ENCODE assay signal across 25 cellular contexts in genomic region chr15:74328331-74329056, GRCh38. TPM values are rescaled to one million over a fixed set of nuclear protein-coding genes. Genes with fewer than 3 reads are reported as not detected.
DNase-seq lines count a peak whose midpoint lies in the region; ATAC-seq lines count a peak whose summit lies in the region.
"Had no signal": no experiment of that assay in that cellular context is flagged by ENCODE, and none has a peak within 500 bp of the region (broad histone marks: within the 10 kb centered on the region; RNA-seq: fewer than 3 reads in every experiment).

No MANE protein-coding gene starts in this region.

- peaks cover 0 to 35% (median 0%) of the 10 kb centered on the region in 3 experiments for H3K27me3 ChIP-seq in neuronal stem cell (ENCODE audit: control insufficient read depth in 3 of 3, insufficient read depth in 3 of 3, low read depth in 1 of 3, low read length in 3 of 3)
- H3K27me3 ChIP-seq: colonic mucosa, upper lobe of right lung had no signal

- H3K27ac Mint-ChIP-seq in activated CD8-positive, alpha-beta memory T cell treated with anti-CD3 and anti-CD28 coated beads, Interleukin-2, amount 10 ng/mL, durations not matched to agents 7 days and 5 days: peak overlapping the region; percentile 70

- H3K27me3 Mint-ChIP-seq in activated CD8-positive, alpha-beta memory T cell treated with anti-CD3 and anti-CD28 coated beads, Interleukin-2, amount 10 ng/mL, durations not matched to agents 7 days and 5 days: peaks cover 2% of the 10 kb centered on the region

- H3K36me3 Mint-ChIP-seq in activated CD8-positive, alpha-beta memory T cell treated with anti-CD3 and anti-CD28 coated beads, Interleukin-2, amount 10 ng/mL, durations not matched to agents 7 days and 5 days: no peaks in the 10 kb centered on the region
- H3K36me3 Mint-ChIP-seq: brain had no signal

- H2BK12ac ChIP-seq in neuronal stem cell (ENCODE audit: low read length): peak overlapping the region; percentile 16

- H3K27ac ChIP-seq in neuronal stem cell (replicated peaks; ENCODE audit: low read length): no peak overlapping the region
- H3K27ac ChIP-seq: colonic mucosa, HL-60, upper lobe of right lung had no signal

- H4K91ac ChIP-seq in neuronal stem cell (ENCODE audit: low read depth, low read length, poor library complexity): no peak overlapping the region

- H3K4ac ChIP-seq in neuronal stem cell (ENCODE audit: low read length): no peak overlapping the region

- peak overlapping the region; percentile 63 for H3K9ac ChIP-seq in neuronal stem cell (ENCODE audit: low read depth, low read length, poor library complexity)

- H3K14ac ChIP-seq in neuronal stem cell (ENCODE audit: low read length): peak overlapping the region; percentile 97

- no peak overlapping the region for H2BK120ac ChIP-seq in neuronal stem cell (ENCODE audit: low read depth, low read length)

- peak overlapping the region; percentile 45 for H2BK5ac ChIP-seq in neuronal stem cell (ENCODE audit: low read length)

- no CpG with 5 or more reads among the region's 10 CpGs for WGBS in neuronal stem cell (ENCODE audit: extremely low coverage in 2 of 2, insufficient read length in 2 of 2, insufficient replicate concordance in 1 of 2), 2 donors

- H3K4me3 ChIP-seq in neuronal stem cell (ENCODE audit: low read length in 2 of 2): no peak overlapping the region
- H3K4me3 ChIP-seq: colonic mucosa, upper lobe of right lung had no signal

- H3K23ac ChIP-seq in neuronal stem cell (ENCODE audit: low read depth, low read length, poor library complexity): peak overlapping the region; percentile 75

- H3K9me3 ChIP-seq in neuronal stem cell (replicated peaks in 1 of 2; ENCODE audit: control insufficient read depth in 2 of 2, insufficient read depth in 1 of 2, low read depth in 1 of 2, low read length in 2 of 2): no peaks in the 10 kb centered on the region
- H3K9me3 ChIP-seq: colonic mucosa, upper lobe of right lung had no signal

- no peaks in the 10 kb centered on the region for H3K9me3 Mint-ChIP-seq in activated CD8-positive, alpha-beta memory T cell treated with anti-CD3 and anti-CD28 coated beads, Interleukin-2, amount 10 ng/mL, durations not matched to agents 7 days and 5 days (ENCODE audit: low read depth)
- H3K9me3 Mint-ChIP-seq: brain had no signal

- CTCF ChIA-PET in activated CD8-positive, alpha-beta memory T cell treated with anti-CD3 and anti-CD28 coated beads, Interleukin-2, amount 10 ng/mL, durations not matched to agents 7 days and 5 days (lab: Charles Lee): interaction anchor here (1.2 to 3.0 kb wide), 5 partner anchors 9 to 201 kb away, joined by 3 to 10 read pairs (median 6); no protein-coding TSS in a partner anchor

- peaks cover 9 to 16% of the 10 kb centered on the region in 2 donors for H3K4me1 ChIP-seq in neuronal stem cell (ENCODE audit: control insufficient read depth in 2 of 2, insufficient read depth in 1 of 2, low read depth in 1 of 2, low read length in 2 of 2)
- H3K4me1 ChIP-seq: colonic mucosa, upper lobe of right lung had no signal

- H3K4me3 Mint-ChIP-seq in activated CD8-positive, alpha-beta memory T cell treated with anti-CD3 and anti-CD28 coated beads, Interleukin-2, amount 10 ng/mL, durations not matched to agents 7 days and 5 days: no peak overlapping the region
- H3K4me3 Mint-ChIP-seq: brain had no signal

- no peak overlapping the region for H2AK5ac ChIP-seq in neuronal stem cell (ENCODE audit: low read depth, low read length)

- no peak overlapping the region for H2AFZ ChIP-seq in neuronal stem cell (ENCODE audit: low read length)

- no peak overlapping the region for H4K8ac ChIP-seq in neuronal stem cell (ENCODE audit: low read depth, low read length)

- peak overlapping the region; percentile 18 for H2BK15ac ChIP-seq in neuronal stem cell (ENCODE audit: low read length)

- peaks cover 1% of the 10 kb centered on the region for H3K79me1 ChIP-seq in neuronal stem cell (ENCODE audit: low read depth, low read length)

- peak overlapping the region; percentile 1 for H3K18ac ChIP-seq in neuronal stem cell (ENCODE audit: low read length)

- peaks cover 19% of the 10 kb centered on the region for H3K4me1 Mint-ChIP-seq in activated CD8-positive, alpha-beta memory T cell treated with anti-CD3 and anti-CD28 coated beads, Interleukin-2, amount 10 ng/mL, durations not matched to agents 7 days and 5 days

- peak; percentile 51 for DNase-seq in activated CD8-positive, alpha-beta memory T cell treated with anti-CD3 and anti-CD28 coated beads, Interleukin-2, amount 10 ng/mL, durations not matched to agents 7 days and 5 days
- no peak for DNase-seq in activated CD8-positive, alpha-beta memory T cell treated with anti-CD3 and anti-CD28 coated beads, Interleukin-2, amount 50 U/mL, for 4 hours
- peak; percentile 92 for DNase-seq in NCI-H146 (lab: John Stamatoyannopoulos, UW)
- DNase-seq in cerebellar cortex (ENCODE audit: low spot score): peak; percentile 86
- DNase-seq in neuronal stem cell (ENCODE audit: low spot score): no peak
- DNase-seq in NCI-H1048 (lab: John Stamatoyannopoulos, UW): no peak
- DNase-seq in ecto neural progenitor cell (ENCODE audit: low spot score): no peak
- DNase-seq: activated CD4-positive, alpha-beta T cell treated with anti-CD3 and anti-CD28 coated beads for 4 hours; activated CD8-positive, alpha-beta memory T cell treated with anti-CD3 and anti-CD28 coated beads, Interleukin-2, amount 50 U/mL, for 48 hours; activated effector memory CD4-positive, alpha-beta T cell treated with anti-CD3 and anti-CD28 coated beads, Interleukin-2, amount 50 U/mL, for 16 hours; colonic mucosa; kidney glomerular epithelial cell; NCI-H1105 treated with DMSO at 0.1 percent for 48 hours; NCI-H2171; NCI-H526; SIG-M5; stimulated activated CD4-positive, alpha-beta T cell treated with anti-CD3 and anti-CD28 coated beads, Interleukin-4, amount 100 ng/mL, for 4 hours; upper lobe of right lung had no signal

- no peaks in the 10 kb centered on the region for H3K36me3 ChIP-seq in neuronal stem cell (replicated peaks in 1 of 2; ENCODE audit: control insufficient read depth in 2 of 2, insufficient read depth in 2 of 2, low read length in 2 of 2)
- H3K36me3 ChIP-seq: colonic mucosa, upper lobe of right lung had no signal

- ATAC-seq in activated CD8-positive, alpha-beta memory T cell treated with anti-CD3 and anti-CD28 coated beads, Interleukin-2, amount 10 ng/mL, durations not matched to agents 7 days and 5 days: peak; percentile 50
- no peak for ATAC-seq in HG03097 (IDR thresholded peaks at IDR 0.05; ENCODE audit: low FRiP score, unreplicated experiment)
- ATAC-seq: upper lobe of right lung had no signal

- no peak overlapping the region for H3K4me2 ChIP-seq in neuronal stem cell (ENCODE audit: insufficient read depth, low read length, poor library complexity, severe bottlenecking)

RNA-seq across cellular contexts. Expression of gene CYP11A1, which starts 39.0 kb away (rescaled TPM):
- total RNA-seq in activated CD8-positive, alpha-beta memory T cell treated with anti-CD3 and anti-CD28 coated beads, Interleukin-2, amount 10 ng/mL, durations not matched to agents 7 days and 5 days: under 1 TPM in 1 of 2 experiments, not detected in 1; 0.55 TPM
- 0.77 TPM for polyA plus RNA-seq in neuronal stem cell (2013, experiment 1 of 2)
- polyA plus RNA-seq in neuronal stem cell (2013, experiment 2 of 2): 0.80 TPM
- total RNA-seq: glomerular endothelial cell, H4, lung microvascular endothelial cell, OCI-LY7 had no signal

Comparison
In these comparisons a context has a peak if more than half of its experiments do, and no peak if none do; other contexts are left out.
1. DNase-seq: peak in activated CD8-positive, alpha-beta memory T cell treated with anti-CD3 and anti-CD28 coated beads, Interleukin-2, amount 10 ng/mL, durations not matched to agents 7 days and 5 days (single experiment), NCI-H146 (single experiment) and cerebellar cortex (single experiment); none in activated CD8-positive, alpha-beta memory T cell treated with anti-CD3 and anti-CD28 coated beads, Interleukin-2, amount 50 U/mL, for 4 hours (single experiment), neuronal stem cell (single experiment), NCI-H1048 (single experiment) and ecto neural progenitor cell (single experiment).